In genomic region chr1:8871539-8871935, GRCh38 we compare ENCODE assay signal across 8 cellular contexts. TPM values are rescaled to one million over a fixed set of nuclear protein-coding genes. Genes with fewer than 3 reads are reported as not detected.
A peak's percentile ranks its signal among the peaks of the same experiment; 100 is the strongest.
DNase-seq lines count a peak whose midpoint lies in the region; TF ChIP-seq lines count a peak whose summit lies in the region.

No MANE protein-coding gene starts in this region.

- POLR2A ChIA-PET in PC-9 (lab: Charles Lee; ENCODE audit: unreplicated experiment), result interaction anchor here (0.7 kb wide), 1 partner anchor 895 kb away, joined by 4 read pairs; no protein-coding TSS in a partner anchor

- H3K27ac ChIP-seq in PC-9 (peak overlapping the region; percentile 43; the same call in 1 of the 2 replicates), skin epidermis (peak overlapping the region in 12 of 21 experiments; percentile 3 to 74 (median 21))

- no TSS peak for BruUV-seq in PC-9 (replicated peaks; lab: Mats Ljungman, UMichigan)

- peaks cover 97% of the 10 kb centered on the region for H3F3A ChIP-seq in PC-9 (ENCODE audit: insufficient read depth, low read depth)

- no peaks in the 10 kb centered on the region for H3K27me3 Mint-ChIP-seq in T-helper 1 cell treated with Interleukin-12 subunit alpha and Interleukin-12 subunit beta and Interleukin-4 antibody, amounts not matched to agents 30 μg/mL and 1 μg/mL, for 36 hours (ENCODE audit: low read depth)

- peaks cover 92% of the 10 kb centered on the region for H4K20me1 ChIP-seq in PC-9 (ENCODE audit: insufficient read depth)

- no peak for DNase-seq in T-helper 1 cell
- no peak for DNase-seq in PC-9
- peak; percentile 73 for DNase-seq in epithelial cell of esophagus (ENCODE audit: low read depth)
- DNase-seq in medulla oblongata (ENCODE audit: extremely low spot score), result no peak
- DNase-seq in amygdala (lab: John Stamatoyannopoulos, UW), result no peak
- no peak for DNase-seq in COLO829 (ENCODE audit: low spot score)

- peaks cover 80% of the 10 kb centered on the region for H3K79me2 ChIP-seq in PC-9 (ENCODE audit: low read depth)

- H3K4me1 ChIP-seq in PC-9 (replicated peaks; ENCODE audit: insufficient read depth), result peaks cover 46% of the 10 kb centered on the region

- intact Hi-C loops in PC-9 (cut with micrococcal nuclease; ENCODE audit: unreplicated experiment), result loop anchor here (5.0 kb wide), 1 partner anchor 116 kb away; no protein-coding TSS in a partner anchor

- TF ChIP-seq CTCF in PC-9 (conservative IDR thresholded peaks at IDR 0.05), result no peak; the same call in 1 of the 2 replicates
- peak; percentile 57 for TF ChIP-seq CTCF in epithelial cell of esophagus (IDR thresholded peaks at IDR 0.05; ENCODE audit: insufficient read depth, low read depth, low read length, missing control alignments)

- peak overlapping the region; percentile 99 for H3K4me3 Mint-ChIP-seq in T-helper 1 cell treated with Interleukin-12 subunit alpha and Interleukin-12 subunit beta and Interleukin-4 antibody, amounts not matched to agents 30 μg/mL and 1 μg/mL, for 36 hours

- no peak overlapping the region for H3K4me3 ChIP-seq in PC-9
- H3K4me3 ChIP-seq in epithelial cell of esophagus (ENCODE audit: low read length), result no peak overlapping the region
- no peak overlapping the region for H3K4me3 ChIP-seq in skin epidermis

- peaks cover 77% of the 10 kb centered on the region for H3K36me3 ChIP-seq in PC-9 (ENCODE audit: low read depth)

- no peaks in the 10 kb centered on the region for H3K9me3 Mint-ChIP-seq in T-helper 1 cell treated with Interleukin-12 subunit alpha and Interleukin-12 subunit beta and Interleukin-4 antibody, amounts not matched to agents 30 μg/mL and 1 μg/mL, for 36 hours

- peaks cover 95% of the 10 kb centered on the region for H3K36me3 Mint-ChIP-seq in T-helper 1 cell treated with Interleukin-12 subunit alpha and Interleukin-12 subunit beta and Interleukin-4 antibody, amounts not matched to agents 30 μg/mL and 1 μg/mL, for 36 hours (ENCODE audit: low read depth)

- CTCF ChIA-PET in PC-9 (lab: Charles Lee), result no interaction called here

- peak overlapping the region; percentile 85; the same call in 1 of the 2 replicates for H3K4me2 ChIP-seq in PC-9

- peak overlapping the region; percentile 45 for H3K27ac Mint-ChIP-seq in T-helper 1 cell treated with Interleukin-12 subunit alpha and Interleukin-12 subunit beta and Interleukin-4 antibody, amounts not matched to agents 30 μg/mL and 1 μg/mL, for 36 hours

- H3K9me3 ChIP-seq in PC-9 (ENCODE audit: insufficient read depth, low read depth), result no peaks in the 10 kb centered on the region

- no peaks in the 10 kb centered on the region for H3K9me2 ChIP-seq in PC-9 (ENCODE audit: insufficient read depth)

- H2AFZ ChIP-seq in PC-9, result no peak overlapping the region

- peaks cover 70% of the 10 kb centered on the region for H3K4me1 Mint-ChIP-seq in T-helper 1 cell treated with Interleukin-12 subunit alpha and Interleukin-12 subunit beta and Interleukin-4 antibody, amounts not matched to agents 30 μg/mL and 1 μg/mL, for 36 hours (ENCODE audit: low read depth)

- no peaks in the 10 kb centered on the region for H3K27me3 ChIP-seq in PC-9 (ENCODE audit: insufficient read depth, low read depth)

RNA-seq across cellular contexts. Expression of gene ENO1, which starts 6.9 kb away (rescaled TPM):
- 1,401 and 1,902 TPM in 2 replicates for total RNA-seq in PC-9 (2021)

RNA-seq across cellular contexts. Expression of gene RERE, which starts 54.1 kb away (rescaled TPM):
- total RNA-seq in PC-9 (2021), result 73.4 and 98.7 TPM in 2 replicates
